Comparison of ENCODE assay signal across 1 cellular context in the genomic region with DNA sequence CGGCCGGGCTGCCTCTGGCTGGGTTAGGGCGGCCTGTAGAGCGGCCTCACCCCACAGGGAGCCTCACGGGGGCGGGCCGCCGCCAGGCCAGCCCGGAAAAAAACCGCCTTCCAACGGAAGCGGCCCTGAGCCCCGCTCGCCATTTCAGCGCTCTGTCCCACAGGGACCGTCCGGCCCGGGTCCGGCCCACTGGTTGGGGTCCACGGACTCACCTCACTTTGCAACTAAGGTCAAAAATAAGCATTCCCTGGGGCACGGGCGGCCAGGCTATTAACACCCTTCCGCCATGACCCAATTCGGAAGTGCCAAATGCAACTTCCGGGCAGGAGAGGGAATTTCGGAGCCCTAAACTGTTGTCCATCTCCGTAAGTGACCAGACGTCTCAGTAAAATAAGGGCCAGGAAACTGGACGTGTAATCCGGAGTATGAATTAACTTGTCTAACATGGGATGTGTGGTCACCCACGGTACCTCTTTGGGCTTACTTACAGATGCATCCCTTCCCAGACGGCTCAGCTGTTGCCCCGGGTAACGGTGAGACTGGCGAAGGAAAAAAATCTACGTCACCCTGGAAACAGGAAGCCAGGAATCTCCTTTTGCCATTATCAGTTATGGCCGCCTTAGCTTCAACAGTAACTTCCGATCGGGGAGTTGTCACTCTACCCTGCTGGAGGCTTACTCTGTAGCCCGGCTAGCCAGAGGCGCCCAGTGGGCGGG.
TF ChIP-seq lines count a peak whose summit lies in the region.

A gene with protein sequence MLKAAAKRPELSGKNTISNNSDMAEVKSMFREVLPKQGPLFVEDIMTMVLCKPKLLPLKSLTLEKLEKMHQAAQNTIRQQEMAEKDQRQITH (minus strand): TSS at position 548 of the 716 bp plus-strand sequence. CDS start 1,023 bp downstream, outside the sequence.

TF ChIP-seq in GM12878, 131 proteins besides CTCF, POLR2A, EP300 and RAD21 (continued from another document and continues in another):
- TF ChIP-seq, protein P1, sequence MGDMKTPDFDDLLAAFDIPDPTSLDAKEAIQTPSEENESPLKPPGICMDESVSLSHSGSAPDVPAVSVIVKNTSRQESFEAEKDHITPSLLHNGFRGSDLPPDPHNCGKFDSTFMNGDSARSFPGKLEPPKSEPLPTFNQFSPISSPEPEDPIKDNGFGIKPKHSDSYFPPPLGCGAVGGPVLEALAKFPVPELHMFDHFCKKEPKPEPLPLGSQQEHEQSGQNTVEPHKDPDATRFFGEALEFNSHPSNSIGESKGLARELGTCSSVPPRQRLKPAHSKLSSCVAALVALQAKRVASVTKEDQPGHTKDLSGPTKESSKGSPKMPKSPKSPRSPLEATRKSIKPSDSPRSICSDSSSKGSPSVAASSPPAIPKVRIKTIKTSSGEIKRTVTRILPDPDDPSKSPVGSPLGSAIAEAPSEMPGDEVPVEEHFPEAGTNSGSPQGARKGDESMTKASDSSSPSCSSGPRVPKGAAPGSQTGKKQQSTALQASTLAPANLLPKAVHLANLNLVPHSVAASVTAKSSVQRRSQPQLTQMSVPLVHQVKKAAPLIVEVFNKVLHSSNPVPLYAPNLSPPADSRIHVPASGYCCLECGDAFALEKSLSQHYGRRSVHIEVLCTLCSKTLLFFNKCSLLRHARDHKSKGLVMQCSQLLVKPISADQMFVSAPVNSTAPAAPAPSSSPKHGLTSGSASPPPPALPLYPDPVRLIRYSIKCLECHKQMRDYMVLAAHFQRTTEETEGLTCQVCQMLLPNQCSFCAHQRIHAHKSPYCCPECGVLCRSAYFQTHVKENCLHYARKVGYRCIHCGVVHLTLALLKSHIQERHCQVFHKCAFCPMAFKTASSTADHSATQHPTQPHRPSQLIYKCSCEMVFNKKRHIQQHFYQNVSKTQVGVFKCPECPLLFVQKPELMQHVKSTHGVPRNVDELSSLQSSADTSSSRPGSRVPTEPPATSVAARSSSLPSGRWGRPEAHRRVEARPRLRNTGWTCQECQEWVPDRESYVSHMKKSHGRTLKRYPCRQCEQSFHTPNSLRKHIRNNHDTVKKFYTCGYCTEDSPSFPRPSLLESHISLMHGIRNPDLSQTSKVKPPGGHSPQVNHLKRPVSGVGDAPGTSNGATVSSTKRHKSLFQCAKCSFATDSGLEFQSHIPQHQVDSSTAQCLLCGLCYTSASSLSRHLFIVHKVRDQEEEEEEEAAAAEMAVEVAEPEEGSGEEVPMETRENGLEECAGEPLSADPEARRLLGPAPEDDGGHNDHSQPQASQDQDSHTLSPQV (IDR thresholded peaks at IDR 0.05) = no peak
- TF ChIP-seq, protein P2, sequence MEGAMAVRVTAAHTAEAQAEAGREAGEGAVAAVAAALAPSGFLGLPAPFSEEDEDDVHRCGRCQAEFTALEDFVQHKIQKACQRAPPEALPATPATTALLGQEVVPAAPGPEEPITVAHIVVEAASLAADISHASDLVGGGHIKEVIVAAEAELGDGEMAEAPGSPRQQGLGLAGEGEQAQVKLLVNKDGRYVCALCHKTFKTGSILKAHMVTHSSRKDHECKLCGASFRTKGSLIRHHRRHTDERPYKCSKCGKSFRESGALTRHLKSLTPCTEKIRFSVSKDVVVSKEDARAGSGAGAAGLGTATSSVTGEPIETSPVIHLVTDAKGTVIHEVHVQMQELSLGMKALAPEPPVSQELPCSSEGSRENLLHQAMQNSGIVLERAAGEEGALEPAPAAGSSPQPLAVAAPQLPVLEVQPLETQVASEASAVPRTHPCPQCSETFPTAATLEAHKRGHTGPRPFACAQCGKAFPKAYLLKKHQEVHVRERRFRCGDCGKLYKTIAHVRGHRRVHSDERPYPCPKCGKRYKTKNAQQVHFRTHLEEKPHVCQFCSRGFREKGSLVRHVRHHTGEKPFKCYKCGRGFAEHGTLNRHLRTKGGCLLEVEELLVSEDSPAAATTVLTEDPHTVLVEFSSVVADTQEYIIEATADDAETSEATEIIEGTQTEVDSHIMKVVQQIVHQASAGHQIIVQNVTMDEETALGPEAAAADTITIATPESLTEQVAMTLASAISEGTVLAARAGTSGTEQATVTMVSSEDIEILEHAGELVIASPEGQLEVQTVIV (IDR thresholded peaks at IDR 0.05; ENCODE audit: borderline replicate concordance, partially characterized antibody) = peak; percentile 37
- TF ChIP-seq TBL1XR1 (IDR thresholded peaks at IDR 0.05; ENCODE audit: low read depth, low read length) = 0 out of 2 replicates have a peak, but pooled peaks have one; percentile 15
- peak in 1 of 2 experiments; percentile 58; a peak in 2 of 3 replicates for TF ChIP-seq EGR1 (IDR thresholded peaks at IDR 0.05; ENCODE audit: borderline replicate concordance in 1 of 2, low read depth in 2 of 2, low read length in 2 of 2)
- TF ChIP-seq ZNF384 (IDR thresholded peaks at IDR 0.05; ENCODE audit: borderline replicate concordance, low read depth, low read length) = no peak; the same call in 1 of the 2 replicates
- peak; percentile 81 for TF ChIP-seq KLF5 (IDR thresholded peaks at IDR 0.05; ENCODE audit: partially characterized antibody)
- no peak for TF ChIP-seq NFIC (IDR thresholded peaks at IDR 0.05; ENCODE audit: low read depth, low read length)
- no peak for TF ChIP-seq ZZZ3 (IDR thresholded peaks at IDR 0.05; ENCODE audit: control insufficient read depth, insufficient read length, low read depth)
- TF ChIP-seq TARDBP (IDR thresholded peaks at IDR 0.05; ENCODE audit: borderline replicate concordance) = peak; percentile 86; the same call in 1 of the 2 replicates
- TF ChIP-seq CREM (IDR thresholded peaks at IDR 0.05; ENCODE audit: low read depth) = peak; percentile 85
- TF ChIP-seq, protein P3, sequence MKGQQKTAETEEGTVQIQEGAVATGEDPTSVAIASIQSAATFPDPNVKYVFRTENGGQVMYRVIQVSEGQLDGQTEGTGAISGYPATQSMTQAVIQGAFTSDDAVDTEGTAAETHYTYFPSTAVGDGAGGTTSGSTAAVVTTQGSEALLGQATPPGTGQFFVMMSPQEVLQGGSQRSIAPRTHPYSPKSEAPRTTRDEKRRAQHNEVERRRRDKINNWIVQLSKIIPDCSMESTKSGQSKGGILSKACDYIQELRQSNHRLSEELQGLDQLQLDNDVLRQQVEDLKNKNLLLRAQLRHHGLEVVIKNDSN (IDR thresholded peaks at IDR 0.05; ENCODE audit: borderline replicate concordance, extremely low read length, insufficient read depth, low read depth, low read length) = no peak
- TF ChIP-seq, protein P4, sequence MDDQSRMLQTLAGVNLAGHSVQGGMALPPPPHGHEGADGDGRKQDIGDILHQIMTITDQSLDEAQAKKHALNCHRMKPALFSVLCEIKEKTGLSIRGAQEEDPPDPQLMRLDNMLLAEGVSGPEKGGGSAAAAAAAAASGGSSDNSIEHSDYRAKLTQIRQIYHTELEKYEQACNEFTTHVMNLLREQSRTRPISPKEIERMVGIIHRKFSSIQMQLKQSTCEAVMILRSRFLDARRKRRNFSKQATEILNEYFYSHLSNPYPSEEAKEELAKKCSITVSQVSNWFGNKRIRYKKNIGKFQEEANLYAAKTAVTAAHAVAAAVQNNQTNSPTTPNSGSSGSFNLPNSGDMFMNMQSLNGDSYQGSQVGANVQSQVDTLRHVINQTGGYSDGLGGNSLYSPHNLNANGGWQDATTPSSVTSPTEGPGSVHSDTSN (IDR thresholded peaks at IDR 0.05; ENCODE audit: insufficient replicate concordance, low read depth, low read length) = peak; percentile 70
- TF ChIP-seq SMC3 (IDR thresholded peaks at IDR 0.05; ENCODE audit: borderline replicate concordance, low read length) = no peak
- TF ChIP-seq ETV6 (conservative IDR thresholded peaks at IDR 0.05 in 1 of 2, IDR thresholded peaks at IDR 0.05 in 1 of 2; ENCODE audit: borderline replicate concordance in 1 of 2, low read depth in 1 of 2) = peak in 1 of 2 experiments; percentile 94; a peak in 2 of 4 replicates
- no peak for TF ChIP-seq BRCA1 (IDR thresholded peaks at IDR 0.05; ENCODE audit: low read depth, low read length)
- TF ChIP-seq NR2C1 (IDR thresholded peaks at IDR 0.05) = peak; percentile 64
- peak; percentile 81 for TF ChIP-seq RFX5 (IDR thresholded peaks at IDR 0.05; ENCODE audit: low read depth, low read length)
- TF ChIP-seq POLR2AphosphoS2 (IDR thresholded peaks at IDR 0.05; ENCODE audit: low read depth, low read length) = no peak
- TF ChIP-seq ASH2L (IDR thresholded peaks at IDR 0.05; ENCODE audit: borderline replicate concordance, low read depth) = peak; percentile 85; the same call in 1 of the 2 replicates
- TF ChIP-seq, protein P5, sequence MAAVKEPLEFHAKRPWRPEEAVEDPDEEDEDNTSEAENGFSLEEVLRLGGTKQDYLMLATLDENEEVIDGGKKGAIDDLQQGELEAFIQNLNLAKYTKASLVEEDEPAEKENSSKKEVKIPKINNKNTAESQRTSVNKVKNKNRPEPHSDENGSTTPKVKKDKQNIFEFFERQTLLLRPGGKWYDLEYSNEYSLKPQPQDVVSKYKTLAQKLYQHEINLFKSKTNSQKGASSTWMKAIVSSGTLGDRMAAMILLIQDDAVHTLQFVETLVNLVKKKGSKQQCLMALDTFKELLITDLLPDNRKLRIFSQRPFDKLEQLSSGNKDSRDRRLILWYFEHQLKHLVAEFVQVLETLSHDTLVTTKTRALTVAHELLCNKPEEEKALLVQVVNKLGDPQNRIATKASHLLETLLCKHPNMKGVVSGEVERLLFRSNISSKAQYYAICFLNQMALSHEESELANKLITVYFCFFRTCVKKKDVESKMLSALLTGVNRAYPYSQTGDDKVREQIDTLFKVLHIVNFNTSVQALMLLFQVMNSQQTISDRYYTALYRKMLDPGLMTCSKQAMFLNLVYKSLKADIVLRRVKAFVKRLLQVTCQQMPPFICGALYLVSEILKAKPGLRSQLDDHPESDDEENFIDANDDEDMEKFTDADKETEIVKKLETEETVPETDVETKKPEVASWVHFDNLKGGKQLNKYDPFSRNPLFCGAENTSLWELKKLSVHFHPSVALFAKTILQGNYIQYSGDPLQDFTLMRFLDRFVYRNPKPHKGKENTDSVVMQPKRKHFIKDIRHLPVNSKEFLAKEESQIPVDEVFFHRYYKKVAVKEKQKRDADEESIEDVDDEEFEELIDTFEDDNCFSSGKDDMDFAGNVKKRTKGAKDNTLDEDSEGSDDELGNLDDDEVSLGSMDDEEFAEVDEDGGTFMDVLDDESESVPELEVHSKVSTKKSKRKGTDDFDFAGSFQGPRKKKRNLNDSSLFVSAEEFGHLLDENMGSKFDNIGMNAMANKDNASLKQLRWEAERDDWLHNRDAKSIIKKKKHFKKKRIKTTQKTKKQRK (IDR thresholded peaks at IDR 0.05; ENCODE audit: low read depth, low read length) = no peak
- peak; percentile 87 for TF ChIP-seq PML (IDR thresholded peaks at IDR 0.05; ENCODE audit: low read length)
- TF ChIP-seq BCL11A (IDR thresholded peaks at IDR 0.05; ENCODE audit: low read depth, low read length) = no peak
- no peak for TF ChIP-seq STAT3 (IDR thresholded peaks at IDR 0.05; ENCODE audit: low read depth, low read length)
- TF ChIP-seq MTA2 (IDR thresholded peaks at IDR 0.05; ENCODE audit: low read depth) = peak; percentile 32; the same call in 1 of the 2 replicates
- no peak for TF ChIP-seq JUNB (IDR thresholded peaks at IDR 0.05)
- no peak; the same call in 1 of the 2 replicates for TF ChIP-seq RCOR1 (conservative IDR thresholded peaks at IDR 0.05; ENCODE audit: low read depth, low read length)
- no peak for TF ChIP-seq TCF3 (IDR thresholded peaks at IDR 0.05; ENCODE audit: borderline replicate concordance, insufficient read depth, low read depth, low read length)
- TF ChIP-seq, protein P6, sequence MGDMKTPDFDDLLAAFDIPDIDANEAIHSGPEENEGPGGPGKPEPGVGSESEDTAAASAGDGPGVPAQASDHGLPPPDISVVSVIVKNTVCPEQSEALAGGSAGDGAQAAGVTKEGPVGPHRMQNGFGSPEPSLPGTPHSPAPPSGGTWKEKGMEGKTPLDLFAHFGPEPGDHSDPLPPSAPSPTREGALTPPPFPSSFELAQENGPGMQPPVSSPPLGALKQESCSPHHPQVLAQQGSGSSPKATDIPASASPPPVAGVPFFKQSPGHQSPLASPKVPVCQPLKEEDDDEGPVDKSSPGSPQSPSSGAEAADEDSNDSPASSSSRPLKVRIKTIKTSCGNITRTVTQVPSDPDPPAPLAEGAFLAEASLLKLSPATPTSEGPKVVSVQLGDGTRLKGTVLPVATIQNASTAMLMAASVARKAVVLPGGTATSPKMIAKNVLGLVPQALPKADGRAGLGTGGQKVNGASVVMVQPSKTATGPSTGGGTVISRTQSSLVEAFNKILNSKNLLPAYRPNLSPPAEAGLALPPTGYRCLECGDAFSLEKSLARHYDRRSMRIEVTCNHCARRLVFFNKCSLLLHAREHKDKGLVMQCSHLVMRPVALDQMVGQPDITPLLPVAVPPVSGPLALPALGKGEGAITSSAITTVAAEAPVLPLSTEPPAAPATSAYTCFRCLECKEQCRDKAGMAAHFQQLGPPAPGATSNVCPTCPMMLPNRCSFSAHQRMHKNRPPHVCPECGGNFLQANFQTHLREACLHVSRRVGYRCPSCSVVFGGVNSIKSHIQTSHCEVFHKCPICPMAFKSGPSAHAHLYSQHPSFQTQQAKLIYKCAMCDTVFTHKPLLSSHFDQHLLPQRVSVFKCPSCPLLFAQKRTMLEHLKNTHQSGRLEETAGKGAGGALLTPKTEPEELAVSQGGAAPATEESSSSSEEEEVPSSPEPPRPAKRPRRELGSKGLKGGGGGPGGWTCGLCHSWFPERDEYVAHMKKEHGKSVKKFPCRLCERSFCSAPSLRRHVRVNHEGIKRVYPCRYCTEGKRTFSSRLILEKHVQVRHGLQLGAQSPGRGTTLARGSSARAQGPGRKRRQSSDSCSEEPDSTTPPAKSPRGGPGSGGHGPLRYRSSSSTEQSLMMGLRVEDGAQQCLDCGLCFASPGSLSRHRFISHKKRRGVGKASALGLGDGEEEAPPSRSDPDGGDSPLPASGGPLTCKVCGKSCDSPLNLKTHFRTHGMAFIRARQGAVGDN (IDR thresholded peaks at IDR 0.05) = peak; percentile 56; the same call in 1 of the 2 replicates
- no peak for TF ChIP-seq ZNF622 (IDR thresholded peaks at IDR 0.05)
- peak; percentile 89 for TF ChIP-seq HCFC1 (IDR thresholded peaks at IDR 0.05; ENCODE audit: low read length)
- peak; percentile 92 for TF ChIP-seq BMI1 (IDR thresholded peaks at IDR 0.05; ENCODE audit: borderline replicate concordance)
- TF ChIP-seq, protein P7, sequence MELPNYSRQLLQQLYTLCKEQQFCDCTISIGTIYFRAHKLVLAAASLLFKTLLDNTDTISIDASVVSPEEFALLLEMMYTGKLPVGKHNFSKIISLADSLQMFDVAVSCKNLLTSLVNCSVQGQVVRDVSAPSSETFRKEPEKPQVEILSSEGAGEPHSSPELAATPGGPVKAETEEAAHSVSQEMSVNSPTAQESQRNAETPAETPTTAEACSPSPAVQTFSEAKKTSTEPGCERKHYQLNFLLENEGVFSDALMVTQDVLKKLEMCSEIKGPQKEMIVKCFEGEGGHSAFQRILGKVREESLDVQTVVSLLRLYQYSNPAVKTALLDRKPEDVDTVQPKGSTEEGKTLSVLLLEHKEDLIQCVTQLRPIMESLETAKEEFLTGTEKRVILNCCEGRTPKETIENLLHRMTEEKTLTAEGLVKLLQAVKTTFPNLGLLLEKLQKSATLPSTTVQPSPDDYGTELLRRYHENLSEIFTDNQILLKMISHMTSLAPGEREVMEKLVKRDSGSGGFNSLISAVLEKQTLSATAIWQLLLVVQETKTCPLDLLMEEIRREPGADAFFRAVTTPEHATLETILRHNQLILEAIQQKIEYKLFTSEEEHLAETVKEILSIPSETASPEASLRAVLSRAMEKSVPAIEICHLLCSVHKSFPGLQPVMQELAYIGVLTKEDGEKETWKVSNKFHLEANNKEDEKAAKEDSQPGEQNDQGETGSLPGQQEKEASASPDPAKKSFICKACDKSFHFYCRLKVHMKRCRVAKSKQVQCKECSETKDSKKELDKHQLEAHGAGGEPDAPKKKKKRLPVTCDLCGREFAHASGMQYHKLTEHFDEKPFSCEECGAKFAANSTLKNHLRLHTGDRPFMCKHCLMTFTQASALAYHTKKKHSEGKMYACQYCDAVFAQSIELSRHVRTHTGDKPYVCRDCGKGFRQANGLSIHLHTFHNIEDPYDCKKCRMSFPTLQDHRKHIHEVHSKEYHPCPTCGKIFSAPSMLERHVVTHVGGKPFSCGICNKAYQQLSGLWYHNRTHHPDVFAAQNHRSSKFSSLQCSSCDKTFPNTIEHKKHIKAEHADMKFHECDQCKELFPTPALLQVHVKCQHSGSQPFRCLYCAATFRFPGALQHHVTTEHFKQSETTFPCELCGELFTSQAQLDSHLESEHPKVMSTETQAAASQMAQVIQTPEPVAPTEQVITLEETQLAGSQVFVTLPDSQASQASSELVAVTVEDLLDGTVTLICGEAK (IDR thresholded peaks at IDR 0.05; ENCODE audit: borderline replicate concordance) = peak; percentile 96
